In the genomic region with DNA sequence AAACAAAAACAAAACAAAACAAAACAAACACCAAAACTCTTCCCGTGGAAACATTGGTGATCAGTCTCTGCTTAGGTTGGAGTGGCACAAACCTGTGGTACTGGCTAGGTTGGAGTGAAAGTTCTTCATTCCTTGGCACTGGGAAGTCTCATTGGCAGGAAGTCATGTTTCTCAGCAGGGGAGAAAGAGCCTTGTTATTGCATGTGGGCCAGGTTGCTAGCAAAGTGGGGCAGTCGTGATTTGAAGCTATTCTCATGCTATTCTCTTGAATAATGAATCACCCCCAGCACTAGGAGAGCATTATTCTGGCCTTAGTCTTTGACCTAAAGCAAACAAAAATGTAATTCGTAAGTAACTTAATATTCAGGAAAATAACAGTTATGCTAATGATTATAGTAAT, we compare ENCODE assay signal across 13 cellular contexts. TPM values are rescaled to one million over a fixed set of nuclear protein-coding genes. Genes with fewer than 3 reads are reported as not detected.
DNase-seq lines count a peak whose midpoint lies in the region; ATAC-seq and TF ChIP-seq lines count a peak whose summit lies in the region.
"Had no signal": no experiment of that assay in that cellular context is flagged by ENCODE, and none has a peak within 500 bp of the region (broad histone marks: within the 10 kb centered on the region; RNA-seq: fewer than 3 reads in every experiment).

No MANE protein-coding gene starts in this region.

- ATAC-seq in HG02970 (IDR thresholded peaks at IDR 0.05; ENCODE audit: low FRiP score, unreplicated experiment) (no peak), GM21737 (IDR thresholded peaks at IDR 0.05; ENCODE audit: unreplicated experiment) (no peak)
- no peak for ATAC-seq in effector memory CD8-positive, alpha-beta T cell (replicated peaks)

- H3K27me3 ChIP-seq in A673 (replicated peaks; ENCODE audit: insufficient read depth, low read depth, low read length, poor library complexity) (no peaks in the 10 kb centered on the region), brain microvascular endothelial cell (replicated peaks) (no peaks in the 10 kb centered on the region)

- H3K27ac ChIP-seq in A673 (ENCODE audit: low read depth, low read length, poor library complexity, severe bottlenecking), result no peak overlapping the region
- H3K27ac ChIP-seq in brain microvascular endothelial cell, result peak overlapping the region; percentile 54

- TF ChIP-seq CTCF in A673 (conservative IDR thresholded peaks at IDR 0.05; ENCODE audit: low read depth, low read length), result no peak
- TF ChIP-seq CTCF in HFFc6 (IDR thresholded peaks at IDR 0.05), result no peak
- TF ChIP-seq CTCF in brain microvascular endothelial cell (IDR thresholded peaks at IDR 0.05; ENCODE audit: low read depth, low read length, missing control alignments), result no peak

- POLR2A ChIA-PET in A673 (lab: Charles Lee; ENCODE audit: low non-redundant PET), result no interaction called here

- H3K36me3 Mint-ChIP-seq in HFFc6 (ENCODE audit: low read depth), result no peaks in the 10 kb centered on the region
- peaks cover 2% of the 10 kb centered on the region for H3K36me3 Mint-ChIP-seq in effector memory CD8-positive, alpha-beta T cell (ENCODE audit: insufficient read depth)
- H3K36me3 Mint-ChIP-seq: naive B cell had no signal

- BruUV-seq in A673 (replicated peaks; lab: Mats Ljungman, UMichigan), result no TSS peak

- no peaks in the 10 kb centered on the region for H3K9me3 ChIP-seq in A673 (ENCODE audit: low read depth, low read length, poor library complexity, severe bottlenecking)

- H3K4me3 ChIP-seq in A673 (ENCODE audit: low read depth, low read length, poor library complexity, severe bottlenecking) (no peak overlapping the region), brain microvascular endothelial cell (ENCODE audit: low read depth, low read length) (no peak overlapping the region)

- peaks cover 6% of the 10 kb centered on the region for H3K4me1 ChIP-seq in A673 (ENCODE audit: insufficient read depth, low read length, poor library complexity, severe bottlenecking)

- CTCF ChIA-PET in A673 (lab: Charles Lee), result no interaction called here

- peaks cover 62% of the 10 kb centered on the region for H3K4me1 Mint-ChIP-seq in HFFc6 (ENCODE audit: low read depth)
- no peaks in the 10 kb centered on the region for H3K4me1 Mint-ChIP-seq in effector memory CD8-positive, alpha-beta T cell (ENCODE audit: low read depth in 2 of 2)
- H3K4me1 Mint-ChIP-seq: naive B cell had no signal

- intact Hi-C loops in A673 (cut with micrococcal nuclease; ENCODE audit: unreplicated experiment), result no loop called here

- DNase-seq in A673 (ENCODE audit: low spot score) (peak; percentile 37), HFFc6 (peak; percentile 69), brain microvascular endothelial cell (peak; percentile 89), inferior parietal cortex (ENCODE audit: extremely low spot score) (peak; percentile 5), NCI-H146 (lab: John Stamatoyannopoulos, UW) (no peak)
- no peak for DNase-seq in effector memory CD8-positive, alpha-beta T cell
- DNase-seq: KBM-7; naive B cell; NCI-H524; stimulated activated CD4-positive, alpha-beta T cell treated with anti-CD3 and anti-CD28 coated beads, Interleukin-2, amount 100 ng/mL, for 24 hours had no signal

- in situ Hi-C loops in brain microvascular endothelial cell (cut with HindIII; ENCODE audit: low pct_ligation_motif_present, low sequenced_read_pairs), result no loop called here

- peaks cover 6% of the 10 kb centered on the region for H3K27me3 Mint-ChIP-seq in HFFc6 (ENCODE audit: insufficient read depth)
- peaks cover 4 to 15% of the 10 kb centered on the region in 2 donors for H3K27me3 Mint-ChIP-seq in effector memory CD8-positive, alpha-beta T cell

- H3K9me3 Mint-ChIP-seq in HFFc6, result no peaks in the 10 kb centered on the region
- H3K9me3 Mint-ChIP-seq in effector memory CD8-positive, alpha-beta T cell, result no peaks in the 10 kb centered on the region
- H3K9me3 Mint-ChIP-seq: stimulated activated naive CD8-positive, alpha-beta T cell treated with anti-CD3 and anti-CD28 coated beads, Interleukin-15, Interleukin-2, amounts not matched to agents 100 ng/mL and 50 ng/mL, for 24 hours had no signal

- H3K36me3 ChIP-seq in A673 (ENCODE audit: insufficient read depth, low read length, poor library complexity, severe bottlenecking) (no peaks in the 10 kb centered on the region), brain microvascular endothelial cell (replicated peaks) (no peaks in the 10 kb centered on the region)

- H3K4me3 Mint-ChIP-seq in HFFc6, result peak overlapping the region; percentile 57
- peak overlapping the region in 1 of 2 donors; percentile 21 for H3K4me3 Mint-ChIP-seq in effector memory CD8-positive, alpha-beta T cell
- H3K4me3 Mint-ChIP-seq: naive B cell; stimulated activated naive CD8-positive, alpha-beta T cell treated with anti-CD3 and anti-CD28 coated beads, Interleukin-15, Interleukin-2, amounts not matched to agents 100 ng/mL and 50 ng/mL, for 24 hours had no signal

- H3K27ac Mint-ChIP-seq in HFFc6, result peak overlapping the region; percentile 90
- H3K27ac Mint-ChIP-seq in effector memory CD8-positive, alpha-beta T cell, result no peak overlapping the region
- H3K27ac Mint-ChIP-seq: stimulated activated naive CD8-positive, alpha-beta T cell treated with anti-CD3 and anti-CD28 coated beads, Interleukin-15, Interleukin-2, amounts not matched to agents 100 ng/mL and 50 ng/mL, for 24 hours had no signal

RNA-seq across cellular contexts. Expression of a gene that starts 24.3 kb away (rescaled TPM):
- total RNA-seq in A673 (2021), result not detected in 2 replicates
- total RNA-seq in HFFc6 (2021; fragmentation: NEBNext Ultra II Directional; extraction: Animal tissue kit (Norgen Biotek cat#: 25700)), result not detected

Comparison
In these comparisons a context has a peak if more than half of its experiments do, and no peak if none do; other contexts are left out.
1. DNase-seq: peak in A673 (single experiment), HFFc6 (single experiment), brain microvascular endothelial cell (single experiment) and inferior parietal cortex (single experiment); none in NCI-H146 (single experiment) and effector memory CD8-positive, alpha-beta T cell (0 of 3).